8 cellular contexts compared by ENCODE assay signal in the genomic region with DNA sequence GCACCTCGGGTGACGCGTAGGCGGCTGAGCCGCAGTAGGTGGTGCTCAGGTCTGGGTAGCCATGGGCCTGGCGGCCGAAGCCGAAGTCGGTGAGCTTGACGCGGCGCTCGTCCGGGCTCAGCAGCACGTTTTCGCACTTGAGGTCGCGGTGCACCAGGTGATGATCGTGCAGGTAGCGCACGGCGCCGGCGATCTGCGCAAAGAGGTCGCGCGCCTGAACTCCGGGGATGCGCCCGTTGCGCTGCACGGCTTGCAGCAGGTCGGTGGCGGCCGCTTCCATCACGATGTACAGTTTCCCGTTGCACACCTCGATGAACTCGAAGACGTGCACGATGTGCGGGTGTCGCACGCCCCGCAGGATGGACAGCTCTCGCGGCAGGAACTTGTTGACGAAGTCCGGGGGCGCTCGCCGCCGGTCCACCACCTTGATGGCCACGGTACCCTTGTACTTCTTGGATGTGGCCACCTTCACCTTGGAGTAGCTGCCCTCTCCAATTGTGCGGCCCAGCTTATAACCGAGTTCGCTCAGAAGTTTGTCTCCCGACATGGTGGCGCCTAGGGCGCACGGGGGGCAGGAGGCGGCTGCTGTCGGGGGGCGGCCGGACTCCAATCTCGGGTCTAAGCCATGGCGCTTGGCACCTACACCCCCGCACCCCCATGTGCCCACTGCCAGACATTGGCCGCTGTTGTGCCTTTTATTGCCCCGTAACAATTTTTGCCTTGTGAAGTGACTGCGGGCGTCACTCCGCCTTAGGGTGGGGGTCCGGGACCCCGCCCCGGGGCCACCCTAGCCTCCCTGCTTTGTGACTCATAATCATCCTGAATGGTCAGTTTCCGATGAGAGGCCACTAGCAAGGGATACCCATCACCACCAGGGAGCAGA. TPM values are rescaled to one million over a fixed set of nuclear protein-coding genes. Genes with fewer than 3 reads are reported as not detected.
DNase-seq lines count a peak whose midpoint lies in the region; ATAC-seq and TF ChIP-seq lines count a peak whose summit lies in the region.

Gene TSSK6 (minus strand): TSS at position 668 of the 883 bp plus-strand sequence. CDS start 121 bp downstream, at position 547.

- H3K36me3 Mint-ChIP-seq in T-cell: peaks cover 7% of the 10 kb centered on the region

- peaks cover 21 to 42% (median 29%) of the 10 kb centered on the region in 3 donors for H3K4me1 Mint-ChIP-seq in T-cell

- ATAC-seq in GM19023 (IDR thresholded peaks at IDR 0.05; ENCODE audit: unreplicated experiment) (peak; percentile 4), T-cell (replicated peaks in 1 of 4) (no peak), sciatic nerve (peak; percentile 2), GM19452 (IDR thresholded peaks at IDR 0.05; ENCODE audit: unreplicated experiment) (no peak), HG02610 (IDR thresholded peaks at IDR 0.05; ENCODE audit: unreplicated experiment) (no peak)

- peak within 1 kb of the TSS; percentile 90 to 96 (median 94) for H3K4me3 Mint-ChIP-seq in T-cell

- POLR2A ChIA-PET in T-cell (lab: Charles Lee): no interaction called here

- no peak for TF ChIP-seq POLR2A in erythroblast (IDR thresholded peaks at IDR 0.05; ENCODE audit: low read length)

- peak within 1 kb of the TSS; percentile 93 to 94 for H3K27ac Mint-ChIP-seq in T-cell

- intact Hi-C loops in sciatic nerve (cut with DNase I): no loop called here

- H3K27me3 Mint-ChIP-seq in T-cell: no peaks in the 10 kb centered on the region

- no peak for DNase-seq in T-cell
- DNase-seq in glomerular visceral epithelial cell (ENCODE audit: extremely low spot score): peak; percentile 37
- no peak for DNase-seq in sciatic nerve (ENCODE audit: low spot score)
- DNase-seq in erythroblast (lab: John Stamatoyannopoulos, UW): no peak
- DNase-seq in NCI-H345 (lab: John Stamatoyannopoulos, UW): no peak

- no peaks in the 10 kb centered on the region for H3K9me3 Mint-ChIP-seq in T-cell

- CTCF ChIA-PET in T-cell (lab: Charles Lee): no interaction called here

RNA-seq across cellular contexts. Expression of gene TSSK6, which starts in this region (rescaled TPM):
- 10 to 100 TPM in 3 of 5 donors, 1 to 10 TPM in 2; 3.9 to 13.0 (median 11.0) TPM for total RNA-seq in T-cell
- 1.3 TPM for total RNA-seq in sciatic nerve

Comparison
In these comparisons a context has a peak if more than half of its experiments do, and no peak if none do; other contexts are left out.
1. ATAC-seq: peak in GM19023 (single experiment) and sciatic nerve (single experiment); none in T-cell (0 of 4), GM19452 (single experiment) and HG02610 (single experiment).